In genomic region chr1:160538985-160539651, GRCh38 we compare ENCODE assay signal across 13 cellular contexts. TPM values are rescaled to one million over a fixed set of nuclear protein-coding genes. Genes with fewer than 3 reads are reported as not detected.
DNase-seq lines count a peak whose midpoint lies in the region; ATAC-seq and TF ChIP-seq lines count a peak whose summit lies in the region.
"Had no signal": no experiment of that assay in that cellular context is flagged by ENCODE, and none has a peak within 500 bp of the region (broad histone marks: within the 10 kb centered on the region; RNA-seq: fewer than 3 reads in every experiment).

No MANE protein-coding gene starts in this region.

- CTCF ChIA-PET in RWPE1 (lab: Yijun Ruan, JAX): no interaction called here

- H3K27ac ChIP-seq in RWPE1: no peak overlapping the region
- H3K27ac ChIP-seq: prostate gland, thoracic aorta had no signal

- no peak for ATAC-seq in stimulated activated naive B cell treated with anti-CD40 and anti-IgM and Interleukin-4, amounts not matched to agents 10 μg/mL and 1 μg/mL and 100 μg/mL, for 72 hours (replicated peaks)
- ATAC-seq in GM18517 (IDR thresholded peaks at IDR 0.05; ENCODE audit: unreplicated experiment): no peak

- peaks cover 50% of the 10 kb centered on the region for H3K4me1 Mint-ChIP-seq in activated naive CD4-positive, alpha-beta T cell treated with anti-CD3 and anti-CD28 coated beads, Interleukin-2, amount 50 U/mL, for 24 hours
- peaks cover 36% of the 10 kb centered on the region for H3K4me1 Mint-ChIP-seq in endothelial cell (ENCODE audit: unreplicated experiment)
- H3K4me1 Mint-ChIP-seq in stimulated activated naive B cell treated with anti-CD40 and anti-IgM and Interleukin-4, amounts not matched to agents 10 μg/mL and 1 μg/mL and 100 μg/mL, for 72 hours: peaks cover 29 to 43% of the 10 kb centered on the region in 2 donors

- POLR2A ChIA-PET in RWPE1 (lab: Yijun Ruan, JAX; ENCODE audit: low non-redundant PET): no interaction called here

- TF ChIP-seq CTCF in RWPE1 (conservative IDR thresholded peaks at IDR 0.05; ENCODE audit: low read depth) (no peak), endothelial cell (IDR thresholded peaks at IDR 0.05; ENCODE audit: unreplicated experiment) (no peak)

- no peaks in the 10 kb centered on the region for H3K9me3 Mint-ChIP-seq in activated naive CD4-positive, alpha-beta T cell treated with anti-CD3 and anti-CD28 coated beads, Interleukin-2, amount 50 U/mL, for 24 hours
- H3K9me3 Mint-ChIP-seq in endothelial cell (ENCODE audit: unreplicated experiment): no peaks in the 10 kb centered on the region
- H3K9me3 Mint-ChIP-seq in stimulated activated naive B cell treated with anti-CD40 and anti-IgM and Interleukin-4, amounts not matched to agents 10 μg/mL and 1 μg/mL and 100 μg/mL, for 72 hours: peaks cover 5 to 10% of the 10 kb centered on the region in 2 donors

- H3K4me3 Mint-ChIP-seq in activated naive CD4-positive, alpha-beta T cell treated with anti-CD3 and anti-CD28 coated beads, Interleukin-2, amount 50 U/mL, for 24 hours: peak overlapping the region; percentile 45
- H3K4me3 Mint-ChIP-seq in endothelial cell (ENCODE audit: unreplicated experiment): no peak overlapping the region
- no peak overlapping the region for H3K4me3 Mint-ChIP-seq in stimulated activated naive B cell treated with anti-CD40 and anti-IgM and Interleukin-4, amounts not matched to agents 10 μg/mL and 1 μg/mL and 100 μg/mL, for 72 hours

- peak overlapping the region; percentile 75 for H3K27ac Mint-ChIP-seq in activated naive CD4-positive, alpha-beta T cell treated with anti-CD3 and anti-CD28 coated beads, Interleukin-2, amount 50 U/mL, for 24 hours
- peak overlapping the region; percentile 100 for H3K27ac Mint-ChIP-seq in endothelial cell (ENCODE audit: unreplicated experiment)
- peak overlapping the region; percentile 10 for H3K27ac Mint-ChIP-seq in stimulated activated naive B cell treated with anti-CD40 and anti-IgM and Interleukin-4, amounts not matched to agents 10 μg/mL and 1 μg/mL and 100 μg/mL, for 72 hours

- no peak for DNase-seq in activated naive CD4-positive, alpha-beta T cell treated with Interleukin-2 at 50 U/mL for 16 hours
- peak; percentile 20 for DNase-seq in RWPE1 (ENCODE audit: low spot score)
- DNase-seq in endothelial cell (ENCODE audit: low spot score): no peak
- DNase-seq in stimulated activated naive B cell treated with anti-CD40 and anti-IgM and Interleukin-4, amounts not matched to agents 10 μg/mL and 1 μg/mL and 100 μg/mL, for 72 hours: no peak
- no peak for DNase-seq in NK-92 treated with Interleukin-12 subunit alpha and Interleukin-12 subunit beta, amount 100 ng/mL, for 24 hours (lab: John Stamatoyannopoulos, UW)
- DNase-seq in NCI-H2227 (lab: John Stamatoyannopoulos, UW; ENCODE audit: unreplicated experiment): no peak
- DNase-seq: left cardiac atrium, NCI-H1694 had no signal

- no peaks in the 10 kb centered on the region for H3K27me3 Mint-ChIP-seq in activated naive CD4-positive, alpha-beta T cell treated with anti-CD3 and anti-CD28 coated beads, Interleukin-2, amount 50 U/mL, for 24 hours
- H3K27me3 Mint-ChIP-seq in endothelial cell (ENCODE audit: unreplicated experiment): peaks cover 4% of the 10 kb centered on the region
- no peaks in the 10 kb centered on the region for H3K27me3 Mint-ChIP-seq in stimulated activated naive B cell treated with anti-CD40 and anti-IgM and Interleukin-4, amounts not matched to agents 10 μg/mL and 1 μg/mL and 100 μg/mL, for 72 hours

- H3K36me3 Mint-ChIP-seq in activated naive CD4-positive, alpha-beta T cell treated with anti-CD3 and anti-CD28 coated beads, Interleukin-2, amount 50 U/mL, for 24 hours: peaks cover 11% of the 10 kb centered on the region
- H3K36me3 Mint-ChIP-seq in endothelial cell (ENCODE audit: low read depth, unreplicated experiment): no peaks in the 10 kb centered on the region
- peaks cover 16 to 41% of the 10 kb centered on the region in 2 donors for H3K36me3 Mint-ChIP-seq in stimulated activated naive B cell treated with anti-CD40 and anti-IgM and Interleukin-4, amounts not matched to agents 10 μg/mL and 1 μg/mL and 100 μg/mL, for 72 hours

RNA-seq across cellular contexts. Expression of gene SLAMF6, which starts 16.1 kb away (rescaled TPM):
- not detected for total RNA-seq in endothelial cell (ENCODE audit: unreplicated experiment)
- total RNA-seq: fibroblast of villous mesenchyme had no signal

RNA-seq across cellular contexts. Expression of gene CD84, which starts 40.2 kb away (rescaled TPM):
- not detected for total RNA-seq in endothelial cell (ENCODE audit: unreplicated experiment)
- total RNA-seq: fibroblast of villous mesenchyme had no signal

Comparison
In these comparisons a context has a peak if more than half of its experiments do, and no peak if none do; other contexts are left out.
1. H3K27ac Mint-ChIP-seq: peak in every context shown above with its lines; median percentile 100 in endothelial cell; 75 in activated naive CD4-positive, alpha-beta T cell treated with anti-CD3 and anti-CD28 coated beads, Interleukin-2, amount 50 U/mL, for 24 hours; 10 in stimulated activated naive B cell treated with anti-CD40 and anti-IgM and Interleukin-4, amounts not matched to agents 10 μg/mL and 1 μg/mL and 100 μg/mL, for 72 hours.